In the genomic region with DNA sequence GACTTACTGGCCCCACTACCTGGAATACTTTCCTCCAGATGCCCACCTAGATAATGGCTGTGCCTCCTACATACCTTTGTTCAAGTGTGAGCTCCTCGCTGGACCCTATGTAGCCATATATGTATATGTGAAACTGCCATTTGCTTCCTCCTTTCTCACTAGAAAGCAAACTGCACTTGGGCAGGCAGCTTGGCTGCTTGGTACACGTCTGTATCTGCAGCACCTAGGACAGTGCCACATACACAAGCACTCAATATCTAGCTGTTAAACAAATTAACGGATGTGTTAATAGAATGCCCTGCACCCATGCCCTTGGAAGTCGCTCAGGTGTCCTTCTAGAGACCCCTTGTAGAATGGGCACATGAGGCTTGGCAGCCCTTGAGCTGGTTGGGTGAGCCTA, we compare ENCODE assay signal across 1 cellular context.
TF ChIP-seq lines count a peak whose summit lies in the region.

No MANE protein-coding gene starts in this region.

TF ChIP-seq in H1, 55 proteins besides CTCF, POLR2A, EP300 and RAD21:
- no peak for TF ChIP-seq SUZ12 (IDR thresholded peaks at IDR 0.05; ENCODE audit: low read length)
- no peak for TF ChIP-seq ZNF274 (IDR thresholded peaks at IDR 0.05; ENCODE audit: borderline replicate concordance, extremely low read depth, low read length)
- no peak for TF ChIP-seq CREB1 (IDR thresholded peaks at IDR 0.05)
- TF ChIP-seq GABPA (IDR thresholded peaks at IDR 0.05; ENCODE audit: borderline replicate concordance, insufficient read depth, low read length), result no peak
- TF ChIP-seq JUND (IDR thresholded peaks at IDR 0.05; ENCODE audit: low read length), result no peak
- TF ChIP-seq, protein P1, sequence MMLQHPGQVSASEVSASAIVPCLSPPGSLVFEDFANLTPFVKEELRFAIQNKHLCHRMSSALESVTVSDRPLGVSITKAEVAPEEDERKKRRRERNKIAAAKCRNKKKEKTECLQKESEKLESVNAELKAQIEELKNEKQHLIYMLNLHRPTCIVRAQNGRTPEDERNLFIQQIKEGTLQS (IDR thresholded peaks at IDR 0.05; ENCODE audit: insufficient read depth, low read depth, low read length), result no peak
- TF ChIP-seq EZH2 (IDR thresholded peaks at IDR 0.05; ENCODE audit: low read depth, low read length, severe bottlenecking), result no peak
- TF ChIP-seq, protein P2, sequence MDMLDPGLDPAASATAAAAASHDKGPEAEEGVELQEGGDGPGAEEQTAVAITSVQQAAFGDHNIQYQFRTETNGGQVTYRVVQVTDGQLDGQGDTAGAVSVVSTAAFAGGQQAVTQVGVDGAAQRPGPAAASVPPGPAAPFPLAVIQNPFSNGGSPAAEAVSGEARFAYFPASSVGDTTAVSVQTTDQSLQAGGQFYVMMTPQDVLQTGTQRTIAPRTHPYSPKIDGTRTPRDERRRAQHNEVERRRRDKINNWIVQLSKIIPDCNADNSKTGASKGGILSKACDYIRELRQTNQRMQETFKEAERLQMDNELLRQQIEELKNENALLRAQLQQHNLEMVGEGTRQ (IDR thresholded peaks at IDR 0.05; ENCODE audit: low read length), result no peak
- no peak for TF ChIP-seq SIRT6 (IDR thresholded peaks at IDR 0.05; ENCODE audit: low read length)
